2 cellular contexts compared by ENCODE assay signal in genomic region chr17:57538730-57539456, GRCh38.
TF ChIP-seq lines count a peak whose summit lies in the region.

No MANE protein-coding gene starts in this region.

TF ChIP-seq in HepG2, 621 proteins besides CTCF, POLR2A, EP300 and RAD21:
- TF ChIP-seq HNF4A (CRISPR knock-in tag; IDR thresholded peaks at IDR 0.05) (peak; percentile 22; the same call in 1 of the 2 replicates), ZNF83 (CRISPR knock-in tag; IDR thresholded peaks at IDR 0.05; ENCODE audit: borderline replicate concordance) (no peak), SNAI1 (CRISPR knock-in tag; IDR thresholded peaks at IDR 0.05; ENCODE audit: borderline replicate concordance) (0 out of 2 replicates have a peak, but pooled peaks have one; percentile 33), MLLT10 (CRISPR knock-in tag; IDR thresholded peaks at IDR 0.05) (no peak), ZNF503 (CRISPR knock-in tag; IDR thresholded peaks at IDR 0.05) (0 out of 2 replicates have a peak, but pooled peaks have one; percentile 34), ISL2 (CRISPR knock-in tag; IDR thresholded peaks at IDR 0.05) (peak; percentile 36; the same call in 1 of the 2 replicates), GFI1 (CRISPR knock-in tag; IDR thresholded peaks at IDR 0.05; ENCODE audit: borderline replicate concordance) (0 out of 2 replicates have a peak, but pooled peaks have one; percentile 59), ZNF121 (CRISPR knock-in tag; IDR thresholded peaks at IDR 0.05) (peak; percentile 59; the same call in 1 of the 2 replicates)

TF ChIP-seq in K562, 482 proteins besides CTCF, POLR2A, EP300 and RAD21:
- TF ChIP-seq CEBPG (CRISPR knock-in tag; IDR thresholded peaks at IDR 0.05) (no peak), CEBPG (tag; conservative IDR thresholded peaks at IDR 0.05 in 1 of 2, IDR thresholded peaks at IDR 0.05 in 1 of 2) (peak in 1 of 2 experiments; percentile 35; a peak in 1 of 4 replicates), JUND (IDR thresholded peaks at IDR 0.05; ENCODE audit: borderline replicate concordance, low read depth, low read length) (peak; percentile 5; the same call in 1 of the 2 replicates), JUND (tag; IDR thresholded peaks at IDR 0.05; ENCODE audit: borderline replicate concordance, low read depth, low read length) (no peak), DIDO1 (tag; IDR thresholded peaks at IDR 0.05; ENCODE audit: low read depth) (no peak)
